In the genomic region with DNA sequence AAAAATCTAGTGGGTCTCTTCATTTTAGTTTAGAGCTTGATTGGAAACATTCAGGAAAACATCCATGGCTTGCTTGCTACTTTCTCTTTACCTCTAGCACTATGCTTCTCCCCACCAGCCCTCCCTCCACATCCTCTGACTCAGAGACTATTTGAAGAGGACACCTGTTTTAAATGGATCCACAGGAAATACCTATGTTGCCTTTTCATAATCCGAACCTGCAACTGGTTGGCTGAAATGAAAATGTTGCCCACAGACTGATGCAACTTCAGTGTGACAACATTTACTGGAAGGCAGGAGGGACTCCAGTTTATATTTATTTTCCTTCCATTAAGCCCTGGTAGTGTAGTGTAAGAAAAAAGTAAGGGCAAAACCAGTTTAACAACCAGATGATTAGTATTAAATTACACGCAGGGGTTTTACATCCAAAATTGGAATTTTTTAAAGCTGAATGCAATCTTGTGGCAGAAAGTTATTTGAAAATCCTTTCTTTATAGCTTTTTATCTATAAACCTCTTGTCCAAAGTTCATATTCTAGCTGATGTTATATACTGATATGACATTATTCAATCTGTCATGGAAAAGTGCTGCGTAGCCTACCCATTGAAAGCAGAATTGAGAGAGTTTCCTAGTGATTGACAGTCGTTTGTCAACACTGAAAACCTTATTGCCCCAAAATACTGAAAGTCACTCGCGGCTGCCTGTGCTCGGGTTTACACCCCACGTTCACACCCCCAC, we compare ENCODE assay signal across 1 cellular context.
TF ChIP-seq lines count a peak whose summit lies in the region.

No MANE protein-coding gene starts in this region.

TF ChIP-seq in GM12878, 131 proteins besides CTCF, POLR2A, EP300 and RAD21 (continues in another document):
- TF ChIP-seq BCL11A (IDR thresholded peaks at IDR 0.05; ENCODE audit: low read depth, low read length) (no peak), ZNF217 (IDR thresholded peaks at IDR 0.05) (no peak), TCF12 (IDR thresholded peaks at IDR 0.05; ENCODE audit: low read depth, low read length) (no peak), TARDBP (IDR thresholded peaks at IDR 0.05; ENCODE audit: borderline replicate concordance) (no peak), DPF2 (IDR thresholded peaks at IDR 0.05) (no peak), STAT1 (conservative IDR thresholded peaks at IDR 0.05) (no peak), EED (IDR thresholded peaks at IDR 0.05; ENCODE audit: low read depth) (no peak), BACH1 (IDR thresholded peaks at IDR 0.05; ENCODE audit: borderline replicate concordance) (0 out of 2 replicates have a peak, but pooled peaks have one; percentile 60), GABPA (IDR thresholded peaks at IDR 0.05; ENCODE audit: low read depth) (no peak), SMARCA5 (IDR thresholded peaks at IDR 0.05) (no peak), FOXK2 (IDR thresholded peaks at IDR 0.05) (peak; percentile 54; the same call in 1 of the 2 replicates), MYB (IDR thresholded peaks at IDR 0.05; ENCODE audit: borderline replicate concordance, low read depth, low read length) (no peak), HCFC1 (IDR thresholded peaks at IDR 0.05; ENCODE audit: low read length) (no peak), ZNF207 (IDR thresholded peaks at IDR 0.05; ENCODE audit: borderline replicate concordance) (no peak), MEF2A (IDR thresholded peaks at IDR 0.05; ENCODE audit: insufficient read depth, low read depth, low read length) (no peak), TAF1 (IDR thresholded peaks at IDR 0.05; ENCODE audit: borderline replicate concordance, low read depth, low read length) (no peak), BRCA1 (IDR thresholded peaks at IDR 0.05; ENCODE audit: low read depth, low read length) (no peak), CHD2 (IDR thresholded peaks at IDR 0.05; ENCODE audit: borderline replicate concordance, low read depth, low read length) (0 out of 2 replicates have a peak, but pooled peaks have one; percentile 70), KDM1A (IDR thresholded peaks at IDR 0.05; ENCODE audit: borderline replicate concordance) (no peak), CBX3 (IDR thresholded peaks at IDR 0.05; ENCODE audit: borderline replicate concordance, low read depth) (no peak), PAX5 (IDR thresholded peaks at IDR 0.05; ENCODE audit: borderline replicate concordance, low read depth, low read length) (no peak), LARP7 (IDR thresholded peaks at IDR 0.05) (no peak), JUNB (IDR thresholded peaks at IDR 0.05) (0 out of 2 replicates have a peak, but pooled peaks have one; percentile 5), WRNIP1 (IDR thresholded peaks at IDR 0.05; ENCODE audit: borderline replicate concordance, low read depth, low read length) (no peak), SPI1 (IDR thresholded peaks at IDR 0.05; ENCODE audit: borderline replicate concordance, insufficient read depth, low read depth, low read length) (no peak)
- TF ChIP-seq, protein P1, sequence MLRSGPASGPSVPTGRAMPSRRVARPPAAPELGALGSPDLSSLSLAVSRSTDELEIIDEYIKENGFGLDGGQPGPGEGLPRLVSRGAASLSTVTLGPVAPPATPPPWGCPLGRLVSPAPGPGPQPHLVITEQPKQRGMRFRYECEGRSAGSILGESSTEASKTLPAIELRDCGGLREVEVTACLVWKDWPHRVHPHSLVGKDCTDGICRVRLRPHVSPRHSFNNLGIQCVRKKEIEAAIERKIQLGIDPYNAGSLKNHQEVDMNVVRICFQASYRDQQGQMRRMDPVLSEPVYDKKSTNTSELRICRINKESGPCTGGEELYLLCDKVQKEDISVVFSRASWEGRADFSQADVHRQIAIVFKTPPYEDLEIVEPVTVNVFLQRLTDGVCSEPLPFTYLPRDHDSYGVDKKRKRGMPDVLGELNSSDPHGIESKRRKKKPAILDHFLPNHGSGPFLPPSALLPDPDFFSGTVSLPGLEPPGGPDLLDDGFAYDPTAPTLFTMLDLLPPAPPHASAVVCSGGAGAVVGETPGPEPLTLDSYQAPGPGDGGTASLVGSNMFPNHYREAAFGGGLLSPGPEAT (IDR thresholded peaks at IDR 0.05; ENCODE audit: low read depth) = no peak
- TF ChIP-seq, protein P2, sequence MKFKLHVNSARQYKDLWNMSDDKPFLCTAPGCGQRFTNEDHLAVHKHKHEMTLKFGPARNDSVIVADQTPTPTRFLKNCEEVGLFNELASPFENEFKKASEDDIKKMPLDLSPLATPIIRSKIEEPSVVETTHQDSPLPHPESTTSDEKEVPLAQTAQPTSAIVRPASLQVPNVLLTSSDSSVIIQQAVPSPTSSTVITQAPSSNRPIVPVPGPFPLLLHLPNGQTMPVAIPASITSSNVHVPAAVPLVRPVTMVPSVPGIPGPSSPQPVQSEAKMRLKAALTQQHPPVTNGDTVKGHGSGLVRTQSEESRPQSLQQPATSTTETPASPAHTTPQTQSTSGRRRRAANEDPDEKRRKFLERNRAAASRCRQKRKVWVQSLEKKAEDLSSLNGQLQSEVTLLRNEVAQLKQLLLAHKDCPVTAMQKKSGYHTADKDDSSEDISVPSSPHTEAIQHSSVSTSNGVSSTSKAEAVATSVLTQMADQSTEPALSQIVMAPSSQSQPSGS (IDR thresholded peaks at IDR 0.05; ENCODE audit: low read length) = no peak
- TF ChIP-seq, protein P3, sequence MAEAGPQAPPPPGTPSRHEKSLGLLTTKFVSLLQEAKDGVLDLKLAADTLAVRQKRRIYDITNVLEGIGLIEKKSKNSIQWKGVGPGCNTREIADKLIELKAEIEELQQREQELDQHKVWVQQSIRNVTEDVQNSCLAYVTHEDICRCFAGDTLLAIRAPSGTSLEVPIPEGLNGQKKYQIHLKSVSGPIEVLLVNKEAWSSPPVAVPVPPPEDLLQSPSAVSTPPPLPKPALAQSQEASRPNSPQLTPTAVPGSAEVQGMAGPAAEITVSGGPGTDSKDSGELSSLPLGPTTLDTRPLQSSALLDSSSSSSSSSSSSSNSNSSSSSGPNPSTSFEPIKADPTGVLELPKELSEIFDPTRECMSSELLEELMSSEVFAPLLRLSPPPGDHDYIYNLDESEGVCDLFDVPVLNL (IDR thresholded peaks at IDR 0.05; ENCODE audit: low read depth, low read length) = no peak
- TF ChIP-seq, protein P4, sequence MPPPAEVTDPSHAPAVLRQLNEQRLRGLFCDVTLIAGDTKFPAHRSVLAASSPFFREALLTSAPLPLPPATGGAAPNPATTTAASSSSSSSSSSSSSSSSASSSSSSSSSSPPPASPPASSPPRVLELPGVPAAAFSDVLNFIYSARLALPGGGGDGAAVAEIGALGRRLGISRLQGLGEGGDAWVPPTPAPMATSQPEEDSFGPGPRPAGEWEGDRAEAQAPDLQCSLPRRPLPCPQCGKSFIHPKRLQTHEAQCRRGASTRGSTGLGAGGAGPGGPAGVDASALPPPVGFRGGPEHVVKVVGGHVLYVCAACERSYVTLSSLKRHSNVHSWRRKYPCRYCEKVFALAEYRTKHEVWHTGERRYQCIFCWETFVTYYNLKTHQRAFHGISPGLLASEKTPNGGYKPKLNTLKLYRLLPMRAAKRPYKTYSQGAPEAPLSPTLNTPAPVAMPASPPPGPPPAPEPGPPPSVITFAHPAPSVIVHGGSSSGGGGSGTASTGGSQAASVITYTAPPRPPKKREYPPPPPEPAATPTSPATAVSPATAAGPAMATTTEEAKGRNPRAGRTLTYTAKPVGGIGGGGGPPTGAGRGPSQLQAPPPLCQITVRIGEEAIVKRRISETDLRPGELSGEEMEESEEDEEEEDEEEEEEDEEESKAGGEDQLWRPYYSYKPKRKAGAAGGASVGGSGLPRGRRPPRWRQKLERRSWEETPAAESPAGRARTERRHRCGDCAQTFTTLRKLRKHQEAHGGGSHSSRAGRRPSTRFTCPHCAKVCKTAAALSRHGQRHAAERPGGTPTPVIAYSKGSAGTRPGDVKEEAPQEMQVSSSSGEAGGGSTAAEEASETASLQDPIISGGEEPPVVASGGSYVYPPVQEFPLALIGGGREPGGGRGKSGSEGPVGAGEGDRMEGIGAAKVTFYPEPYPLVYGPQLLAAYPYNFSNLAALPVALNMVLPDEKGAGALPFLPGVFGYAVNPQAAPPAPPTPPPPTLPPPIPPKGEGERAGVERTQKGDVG (CRISPR knock-in tag; IDR thresholded peaks at IDR 0.05) = no peak
- TF ChIP-seq, protein P5, sequence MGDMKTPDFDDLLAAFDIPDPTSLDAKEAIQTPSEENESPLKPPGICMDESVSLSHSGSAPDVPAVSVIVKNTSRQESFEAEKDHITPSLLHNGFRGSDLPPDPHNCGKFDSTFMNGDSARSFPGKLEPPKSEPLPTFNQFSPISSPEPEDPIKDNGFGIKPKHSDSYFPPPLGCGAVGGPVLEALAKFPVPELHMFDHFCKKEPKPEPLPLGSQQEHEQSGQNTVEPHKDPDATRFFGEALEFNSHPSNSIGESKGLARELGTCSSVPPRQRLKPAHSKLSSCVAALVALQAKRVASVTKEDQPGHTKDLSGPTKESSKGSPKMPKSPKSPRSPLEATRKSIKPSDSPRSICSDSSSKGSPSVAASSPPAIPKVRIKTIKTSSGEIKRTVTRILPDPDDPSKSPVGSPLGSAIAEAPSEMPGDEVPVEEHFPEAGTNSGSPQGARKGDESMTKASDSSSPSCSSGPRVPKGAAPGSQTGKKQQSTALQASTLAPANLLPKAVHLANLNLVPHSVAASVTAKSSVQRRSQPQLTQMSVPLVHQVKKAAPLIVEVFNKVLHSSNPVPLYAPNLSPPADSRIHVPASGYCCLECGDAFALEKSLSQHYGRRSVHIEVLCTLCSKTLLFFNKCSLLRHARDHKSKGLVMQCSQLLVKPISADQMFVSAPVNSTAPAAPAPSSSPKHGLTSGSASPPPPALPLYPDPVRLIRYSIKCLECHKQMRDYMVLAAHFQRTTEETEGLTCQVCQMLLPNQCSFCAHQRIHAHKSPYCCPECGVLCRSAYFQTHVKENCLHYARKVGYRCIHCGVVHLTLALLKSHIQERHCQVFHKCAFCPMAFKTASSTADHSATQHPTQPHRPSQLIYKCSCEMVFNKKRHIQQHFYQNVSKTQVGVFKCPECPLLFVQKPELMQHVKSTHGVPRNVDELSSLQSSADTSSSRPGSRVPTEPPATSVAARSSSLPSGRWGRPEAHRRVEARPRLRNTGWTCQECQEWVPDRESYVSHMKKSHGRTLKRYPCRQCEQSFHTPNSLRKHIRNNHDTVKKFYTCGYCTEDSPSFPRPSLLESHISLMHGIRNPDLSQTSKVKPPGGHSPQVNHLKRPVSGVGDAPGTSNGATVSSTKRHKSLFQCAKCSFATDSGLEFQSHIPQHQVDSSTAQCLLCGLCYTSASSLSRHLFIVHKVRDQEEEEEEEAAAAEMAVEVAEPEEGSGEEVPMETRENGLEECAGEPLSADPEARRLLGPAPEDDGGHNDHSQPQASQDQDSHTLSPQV (IDR thresholded peaks at IDR 0.05) = no peak
- TF ChIP-seq, protein P6, sequence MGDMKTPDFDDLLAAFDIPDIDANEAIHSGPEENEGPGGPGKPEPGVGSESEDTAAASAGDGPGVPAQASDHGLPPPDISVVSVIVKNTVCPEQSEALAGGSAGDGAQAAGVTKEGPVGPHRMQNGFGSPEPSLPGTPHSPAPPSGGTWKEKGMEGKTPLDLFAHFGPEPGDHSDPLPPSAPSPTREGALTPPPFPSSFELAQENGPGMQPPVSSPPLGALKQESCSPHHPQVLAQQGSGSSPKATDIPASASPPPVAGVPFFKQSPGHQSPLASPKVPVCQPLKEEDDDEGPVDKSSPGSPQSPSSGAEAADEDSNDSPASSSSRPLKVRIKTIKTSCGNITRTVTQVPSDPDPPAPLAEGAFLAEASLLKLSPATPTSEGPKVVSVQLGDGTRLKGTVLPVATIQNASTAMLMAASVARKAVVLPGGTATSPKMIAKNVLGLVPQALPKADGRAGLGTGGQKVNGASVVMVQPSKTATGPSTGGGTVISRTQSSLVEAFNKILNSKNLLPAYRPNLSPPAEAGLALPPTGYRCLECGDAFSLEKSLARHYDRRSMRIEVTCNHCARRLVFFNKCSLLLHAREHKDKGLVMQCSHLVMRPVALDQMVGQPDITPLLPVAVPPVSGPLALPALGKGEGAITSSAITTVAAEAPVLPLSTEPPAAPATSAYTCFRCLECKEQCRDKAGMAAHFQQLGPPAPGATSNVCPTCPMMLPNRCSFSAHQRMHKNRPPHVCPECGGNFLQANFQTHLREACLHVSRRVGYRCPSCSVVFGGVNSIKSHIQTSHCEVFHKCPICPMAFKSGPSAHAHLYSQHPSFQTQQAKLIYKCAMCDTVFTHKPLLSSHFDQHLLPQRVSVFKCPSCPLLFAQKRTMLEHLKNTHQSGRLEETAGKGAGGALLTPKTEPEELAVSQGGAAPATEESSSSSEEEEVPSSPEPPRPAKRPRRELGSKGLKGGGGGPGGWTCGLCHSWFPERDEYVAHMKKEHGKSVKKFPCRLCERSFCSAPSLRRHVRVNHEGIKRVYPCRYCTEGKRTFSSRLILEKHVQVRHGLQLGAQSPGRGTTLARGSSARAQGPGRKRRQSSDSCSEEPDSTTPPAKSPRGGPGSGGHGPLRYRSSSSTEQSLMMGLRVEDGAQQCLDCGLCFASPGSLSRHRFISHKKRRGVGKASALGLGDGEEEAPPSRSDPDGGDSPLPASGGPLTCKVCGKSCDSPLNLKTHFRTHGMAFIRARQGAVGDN (IDR thresholded peaks at IDR 0.05) = peak; percentile 57; the same call in 1 of the 2 replicates
- TF ChIP-seq, protein P7, sequence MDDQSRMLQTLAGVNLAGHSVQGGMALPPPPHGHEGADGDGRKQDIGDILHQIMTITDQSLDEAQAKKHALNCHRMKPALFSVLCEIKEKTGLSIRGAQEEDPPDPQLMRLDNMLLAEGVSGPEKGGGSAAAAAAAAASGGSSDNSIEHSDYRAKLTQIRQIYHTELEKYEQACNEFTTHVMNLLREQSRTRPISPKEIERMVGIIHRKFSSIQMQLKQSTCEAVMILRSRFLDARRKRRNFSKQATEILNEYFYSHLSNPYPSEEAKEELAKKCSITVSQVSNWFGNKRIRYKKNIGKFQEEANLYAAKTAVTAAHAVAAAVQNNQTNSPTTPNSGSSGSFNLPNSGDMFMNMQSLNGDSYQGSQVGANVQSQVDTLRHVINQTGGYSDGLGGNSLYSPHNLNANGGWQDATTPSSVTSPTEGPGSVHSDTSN (IDR thresholded peaks at IDR 0.05; ENCODE audit: insufficient replicate concordance, low read depth, low read length) = peak; percentile 76
- TF ChIP-seq, protein P8, sequence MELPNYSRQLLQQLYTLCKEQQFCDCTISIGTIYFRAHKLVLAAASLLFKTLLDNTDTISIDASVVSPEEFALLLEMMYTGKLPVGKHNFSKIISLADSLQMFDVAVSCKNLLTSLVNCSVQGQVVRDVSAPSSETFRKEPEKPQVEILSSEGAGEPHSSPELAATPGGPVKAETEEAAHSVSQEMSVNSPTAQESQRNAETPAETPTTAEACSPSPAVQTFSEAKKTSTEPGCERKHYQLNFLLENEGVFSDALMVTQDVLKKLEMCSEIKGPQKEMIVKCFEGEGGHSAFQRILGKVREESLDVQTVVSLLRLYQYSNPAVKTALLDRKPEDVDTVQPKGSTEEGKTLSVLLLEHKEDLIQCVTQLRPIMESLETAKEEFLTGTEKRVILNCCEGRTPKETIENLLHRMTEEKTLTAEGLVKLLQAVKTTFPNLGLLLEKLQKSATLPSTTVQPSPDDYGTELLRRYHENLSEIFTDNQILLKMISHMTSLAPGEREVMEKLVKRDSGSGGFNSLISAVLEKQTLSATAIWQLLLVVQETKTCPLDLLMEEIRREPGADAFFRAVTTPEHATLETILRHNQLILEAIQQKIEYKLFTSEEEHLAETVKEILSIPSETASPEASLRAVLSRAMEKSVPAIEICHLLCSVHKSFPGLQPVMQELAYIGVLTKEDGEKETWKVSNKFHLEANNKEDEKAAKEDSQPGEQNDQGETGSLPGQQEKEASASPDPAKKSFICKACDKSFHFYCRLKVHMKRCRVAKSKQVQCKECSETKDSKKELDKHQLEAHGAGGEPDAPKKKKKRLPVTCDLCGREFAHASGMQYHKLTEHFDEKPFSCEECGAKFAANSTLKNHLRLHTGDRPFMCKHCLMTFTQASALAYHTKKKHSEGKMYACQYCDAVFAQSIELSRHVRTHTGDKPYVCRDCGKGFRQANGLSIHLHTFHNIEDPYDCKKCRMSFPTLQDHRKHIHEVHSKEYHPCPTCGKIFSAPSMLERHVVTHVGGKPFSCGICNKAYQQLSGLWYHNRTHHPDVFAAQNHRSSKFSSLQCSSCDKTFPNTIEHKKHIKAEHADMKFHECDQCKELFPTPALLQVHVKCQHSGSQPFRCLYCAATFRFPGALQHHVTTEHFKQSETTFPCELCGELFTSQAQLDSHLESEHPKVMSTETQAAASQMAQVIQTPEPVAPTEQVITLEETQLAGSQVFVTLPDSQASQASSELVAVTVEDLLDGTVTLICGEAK (IDR thresholded peaks at IDR 0.05; ENCODE audit: borderline replicate concordance) = peak; percentile 55
